Comparison of ENCODE assay signal across 8 cellular contexts in the genomic region with DNA sequence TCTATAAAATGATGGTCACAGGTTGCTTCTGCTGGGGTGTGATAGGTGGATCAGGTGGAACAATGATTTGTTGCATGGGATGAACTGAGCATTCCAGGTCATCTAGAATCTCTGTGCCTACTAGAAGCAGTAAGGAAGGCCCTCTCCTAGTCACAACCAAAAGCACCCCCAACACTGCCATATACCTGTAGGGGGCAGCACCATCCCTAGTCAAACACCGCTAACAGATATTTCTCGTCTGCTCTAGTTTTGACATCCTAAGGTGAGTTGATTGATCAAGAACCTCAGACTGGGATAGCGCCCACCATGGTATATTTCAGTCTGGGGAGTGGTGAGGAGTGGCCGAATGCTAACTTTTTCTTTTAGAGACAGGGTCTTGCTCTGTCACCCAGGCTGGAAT.
DNase-seq lines count a peak whose midpoint lies in the region; ATAC-seq, FAIRE-seq and TF ChIP-seq lines count a peak whose summit lies in the region.

No MANE protein-coding gene starts in this region.

- intact Hi-C loops in kidney (cut with DNase I) = no loop called here

- no peaks in the 10 kb centered on the region for H3K9me3 ChIP-seq in kidney (ENCODE audit: control insufficient read depth in 1 of 2, low read length in 2 of 2)

- H3K4me3 Mint-ChIP-seq in type B pancreatic cell = no peak overlapping the region

- FAIRE-seq in kidney (lab: Jason Lieb, UNC) = no peak

- peak; percentile 30 for TF ChIP-seq CTCF in kidney (IDR thresholded peaks at IDR 0.05; ENCODE audit: borderline replicate concordance, extremely low read depth, insufficient read depth)
- peak; percentile 65 for TF ChIP-seq CTCF in type B pancreatic cell (conservative IDR thresholded peaks at IDR 0.05)

- H3K9ac ChIP-seq in kidney (ENCODE audit: low read length in 2 of 2) = no peak overlapping the region

- H3K27me3 Mint-ChIP-seq in type B pancreatic cell = no peaks in the 10 kb centered on the region

- peaks cover 4% of the 10 kb centered on the region for H3K36me3 Mint-ChIP-seq in type B pancreatic cell

- H3K4me1 Mint-ChIP-seq in type B pancreatic cell (ENCODE audit: unreplicated experiment) = peaks cover 44% of the 10 kb centered on the region

- no peak overlapping the region for H3K27ac ChIP-seq in kidney (ENCODE audit: low read depth in 2 of 2, low read length in 2 of 2)

- H3K36me3 ChIP-seq in kidney (ENCODE audit: control insufficient read depth in 1 of 2, insufficient read depth in 2 of 2, low read length in 2 of 2) = no peaks in the 10 kb centered on the region

- H3K9me3 Mint-ChIP-seq in type B pancreatic cell = peaks cover 2% of the 10 kb centered on the region

- peak; percentile 54 for DNase-seq in DMS53 (lab: John Stamatoyannopoulos, UW)
- no peak for DNase-seq in DMS53 treated with DMSO at 0.1 percent for 48 hours (lab: John Stamatoyannopoulos, UW; ENCODE audit: unreplicated experiment)
- DNase-seq in HK-2 (ENCODE audit: unreplicated experiment) = peak; percentile 21
- peak; percentile 11 for DNase-seq in activated T-cell treated with anti-CD3 and anti-CD28 coated beads for 4 hours
- no peak for DNase-seq in kidney
- DNase-seq in type B pancreatic cell (ENCODE audit: extremely low spot score, unreplicated experiment) = no peak

- H3K4me3 ChIP-seq in kidney (ENCODE audit: low read length in 2 of 2) = no peak overlapping the region

- H3K4me1 ChIP-seq in kidney (ENCODE audit: control insufficient read depth in 1 of 2, insufficient read depth in 1 of 2, low read depth in 1 of 2, low read length in 2 of 2) = peaks cover 9 to 17% of the 10 kb centered on the region in 2 donors

- H3K27ac Mint-ChIP-seq in type B pancreatic cell = no peak overlapping the region

- ATAC-seq in HG02678 (IDR thresholded peaks at IDR 0.05; ENCODE audit: unreplicated experiment) (no peak), HG03521 (IDR thresholded peaks at IDR 0.05; ENCODE audit: unreplicated experiment) (no peak)

Comparison
In these comparisons a context has a peak if more than half of its experiments do, and no peak if none do; other contexts are left out.
1. DNase-seq: peak in DMS53 (single experiment), HK-2 (single experiment) and activated T-cell treated with anti-CD3 and anti-CD28 coated beads for 4 hours (single experiment); none in DMS53 treated with DMSO at 0.1 percent for 48 hours (single experiment), kidney (single experiment) and type B pancreatic cell (single experiment).